8 cellular contexts compared by ENCODE assay signal in the genomic region with DNA sequence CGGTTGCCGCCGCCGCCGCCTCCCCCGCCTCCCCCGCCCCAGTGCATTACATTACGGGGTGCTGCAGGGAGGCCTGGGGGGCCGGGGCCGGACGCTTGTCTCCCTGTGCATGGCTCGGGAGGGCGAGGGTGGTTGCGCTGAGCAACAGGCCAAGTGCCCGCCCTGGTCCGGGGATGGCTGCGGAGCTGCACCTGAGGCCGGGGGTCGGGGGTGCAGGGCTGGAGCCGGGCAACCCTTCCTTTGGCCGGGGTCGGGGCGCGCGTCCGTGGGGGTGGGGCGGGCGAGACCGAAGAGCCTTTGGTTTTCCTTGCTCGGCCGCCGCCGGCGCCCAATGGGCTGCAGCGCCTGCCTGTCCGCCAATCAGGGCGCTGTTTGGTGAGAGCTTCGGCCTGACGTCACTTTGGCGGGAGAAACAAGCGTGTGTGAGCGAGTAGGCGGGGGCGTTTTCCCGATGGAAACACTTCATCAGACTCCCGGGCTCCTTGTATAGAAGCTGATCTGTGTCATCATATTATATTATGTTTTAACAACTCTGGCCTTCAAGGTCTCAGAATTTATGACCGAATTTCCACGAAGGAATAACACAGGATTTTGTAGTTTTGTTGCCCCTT. TPM values are rescaled to one million over a fixed set of nuclear protein-coding genes. Genes with fewer than 3 reads are reported as not detected.
A peak's percentile ranks its signal among the peaks of the same experiment; 100 is the strongest.
DNase-seq lines count a peak whose midpoint lies in the region; ATAC-seq and TF ChIP-seq lines count a peak whose summit lies in the region.

No MANE protein-coding gene starts in this region.

- CTCF ChIA-PET in activated CD4-positive, alpha-beta T cell treated with anti-CD3 and anti-CD28 coated beads, Interleukin-2, amount 10 ng/mL, durations not matched to agents 7 days and 5 days (lab: Charles Lee) = interaction anchor here (0.6 to 0.7 kb wide), 2 partner anchors 12 to 39 kb away, joined by 3 to 5 read pairs; no protein-coding TSS in a partner anchor

- peaks cover 10% of the 10 kb centered on the region for H3K36me3 Mint-ChIP-seq in activated CD4-positive, alpha-beta T cell treated with anti-CD3 and anti-CD28 coated beads, Interleukin-2, amount 10 ng/mL, durations not matched to agents 7 days and 5 days (ENCODE audit: low read depth)

- H3K27me3 Mint-ChIP-seq in activated CD4-positive, alpha-beta T cell treated with anti-CD3 and anti-CD28 coated beads, Interleukin-2, amount 10 ng/mL, durations not matched to agents 7 days and 5 days = no peaks in the 10 kb centered on the region

- TF ChIP-seq CTCF in AG09319 (IDR thresholded peaks at IDR 0.05; ENCODE audit: low read depth, low read length) = no peak
- no peak for TF ChIP-seq CTCF in coronary artery (IDR thresholded peaks at IDR 0.05)

- peak overlapping the region; percentile 91 for H3K4me3 ChIP-seq in coronary artery

- POLR2A ChIA-PET in activated CD4-positive, alpha-beta T cell treated with anti-CD3 and anti-CD28 coated beads, Interleukin-2, amount 10 ng/mL, durations not matched to agents 7 days and 5 days (lab: Charles Lee) = interaction anchor here (0.5 to 0.8 kb wide), 2 partner anchors 18 to 338 kb away, joined by 3 to 9 read pairs; no protein-coding TSS in a partner anchor

- ATAC-seq in HG03457 (IDR thresholded peaks at IDR 0.05; ENCODE audit: unreplicated experiment) (peak; percentile 38), left colon (peak; percentile 79)

- H3K9me3 Mint-ChIP-seq in activated CD4-positive, alpha-beta T cell treated with anti-CD3 and anti-CD28 coated beads, Interleukin-2, amount 10 ng/mL, durations not matched to agents 7 days and 5 days = no peaks in the 10 kb centered on the region

- DNase-seq in AG09319 (ENCODE audit: extremely low read depth, low read depth) = peak; percentile 77
- DNase-seq in GM19240 (ENCODE audit: insufficient read length, low spot score) = peak; percentile 76
- peak; percentile 58 for DNase-seq in NCI-H524 treated with DMSO at 0.1 percent for 48 hours (lab: John Stamatoyannopoulos, UW)
- DNase-seq in activated CD4-positive, alpha-beta T cell treated with anti-CD3 and anti-CD28 coated beads, Interleukin-2, amount 10 ng/mL, durations not matched to agents 7 days and 5 days = peak; percentile 93
- peak; percentile 90 for DNase-seq in coronary artery (ENCODE audit: low spot score)
- DNase-seq in left colon = peak; percentile 92 to 95
- DNase-seq in stimulated activated CD4-positive, alpha-beta T cell treated with anti-CD3 and anti-CD28 coated beads, Interleukin-1b, Interleukin-23, amount 100 ng/mL, for 1 hour (ENCODE audit: low read depth in 2 of 2) = peak; percentile 46 to 52

- H3K27ac ChIP-seq in coronary artery = peak overlapping the region; percentile 95

- H3K4me1 Mint-ChIP-seq in activated CD4-positive, alpha-beta T cell treated with anti-CD3 and anti-CD28 coated beads, Interleukin-2, amount 10 ng/mL, durations not matched to agents 7 days and 5 days = peaks cover 45% of the 10 kb centered on the region

- intact Hi-C loops in left colon (cut with DNase I, micrococcal nuclease) = no loop called here

- peak overlapping the region; percentile 98 for H3K27ac Mint-ChIP-seq in activated CD4-positive, alpha-beta T cell treated with anti-CD3 and anti-CD28 coated beads, Interleukin-2, amount 10 ng/mL, durations not matched to agents 7 days and 5 days

- peak overlapping the region; percentile 96 for H3K4me3 Mint-ChIP-seq in activated CD4-positive, alpha-beta T cell treated with anti-CD3 and anti-CD28 coated beads, Interleukin-2, amount 10 ng/mL, durations not matched to agents 7 days and 5 days

RNA-seq across cellular contexts. Expression of gene FBXL20, which starts 1.0 kb away (rescaled TPM):
- 10 to 100 TPM; 13.1 to 13.7 TPM for total RNA-seq in activated CD4-positive, alpha-beta T cell treated with anti-CD3 and anti-CD28 coated beads, Interleukin-2, amount 10 ng/mL, durations not matched to agents 7 days and 5 days
- total RNA-seq in left colon = 10 to 100 TPM; 11.4 to 21.4 TPM

RNA-seq across cellular contexts. Expression of gene MED1, which starts 48.7 kb away (rescaled TPM):
- 10 to 100 TPM; 55.8 to 59.1 TPM for total RNA-seq in activated CD4-positive, alpha-beta T cell treated with anti-CD3 and anti-CD28 coated beads, Interleukin-2, amount 10 ng/mL, durations not matched to agents 7 days and 5 days
- 10 to 100 TPM; 25.3 to 28.3 TPM for total RNA-seq in left colon

RNA-seq across cellular contexts. Expression of gene CDK12, which starts 58.9 kb away (rescaled TPM):
- 100 to 1,000 TPM in 1 of 2 experiments, 10 to 100 TPM in 1; 89.9 to 100 TPM for total RNA-seq in activated CD4-positive, alpha-beta T cell treated with anti-CD3 and anti-CD28 coated beads, Interleukin-2, amount 10 ng/mL, durations not matched to agents 7 days and 5 days
- 10 to 100 TPM; 45.0 to 57.9 TPM for total RNA-seq in left colon

Comparison
In these comparisons a context has a peak if more than half of its experiments do, and no peak if none do; other contexts are left out.
1. Peak in every context shown above with its lines: DNase-seq, ATAC-seq, H3K4me3 ChIP-seq and H3K27ac ChIP-seq.